20 cellular contexts compared by ENCODE assay signal in genomic region chr14:31161274-31161673, GRCh38.
"Had no signal": no experiment of that assay in that cellular context is flagged by ENCODE, and none has a peak within 500 bp of the region (broad histone marks: within the 10 kb centered on the region; RNA-seq: fewer than 3 reads in every experiment).

No MANE protein-coding gene starts in this region.

- H3K9ac ChIP-seq: parathyroid adenoma had no signal

- H3K9me3 Mint-ChIP-seq: endodermal cell, naive B cell, nephron had no signal

- H3K4me3 ChIP-seq: coronary artery, hepatocyte, lung, prostate gland, sigmoid colon, skin epidermis, upper lobe of left lung, uterus had no signal

- H3K27me3 ChIP-seq: foreskin keratinocyte, hepatocyte, sigmoid colon, upper lobe of left lung, uterus had no signal

- H3K4me3 Mint-ChIP-seq: endodermal cell, nephron had no signal

- DNase-seq: effector CD4-positive, alpha-beta T cell; endodermal cell; erythroblast; foreskin keratinocyte; head of caudate nucleus; left colon; left ventricle myocardium superior; mesenchymal stem cell; naive B cell; sigmoid colon; stimulated activated naive CD4-positive, alpha-beta T cell treated with Interleukin-2 at 50 U/mL for 16 hours; upper lobe of left lung; uterus had no signal

- ATAC-seq: foreskin keratinocyte, left colon, left ventricle myocardium superior had no signal

- H3K27ac Mint-ChIP-seq: nephron had no signal

- H2AFZ ChIP-seq: hepatocyte, parathyroid adenoma had no signal

- H3K4me1 Mint-ChIP-seq: endodermal cell, nephron had no signal

- H3K27me3 Mint-ChIP-seq: naive B cell had no signal

- H3K9me3 ChIP-seq: prostate gland, sigmoid colon, upper lobe of left lung, uterus had no signal

- H3K36me3 ChIP-seq: prostate gland, uterus had no signal

- H3K4me2 ChIP-seq: hepatocyte had no signal

- H3K27ac ChIP-seq: coronary artery, foreskin keratinocyte, hepatocyte, parathyroid adenoma, prostate gland, skin epidermis, upper lobe of left lung, uterus had no signal
